In the genomic region with DNA sequence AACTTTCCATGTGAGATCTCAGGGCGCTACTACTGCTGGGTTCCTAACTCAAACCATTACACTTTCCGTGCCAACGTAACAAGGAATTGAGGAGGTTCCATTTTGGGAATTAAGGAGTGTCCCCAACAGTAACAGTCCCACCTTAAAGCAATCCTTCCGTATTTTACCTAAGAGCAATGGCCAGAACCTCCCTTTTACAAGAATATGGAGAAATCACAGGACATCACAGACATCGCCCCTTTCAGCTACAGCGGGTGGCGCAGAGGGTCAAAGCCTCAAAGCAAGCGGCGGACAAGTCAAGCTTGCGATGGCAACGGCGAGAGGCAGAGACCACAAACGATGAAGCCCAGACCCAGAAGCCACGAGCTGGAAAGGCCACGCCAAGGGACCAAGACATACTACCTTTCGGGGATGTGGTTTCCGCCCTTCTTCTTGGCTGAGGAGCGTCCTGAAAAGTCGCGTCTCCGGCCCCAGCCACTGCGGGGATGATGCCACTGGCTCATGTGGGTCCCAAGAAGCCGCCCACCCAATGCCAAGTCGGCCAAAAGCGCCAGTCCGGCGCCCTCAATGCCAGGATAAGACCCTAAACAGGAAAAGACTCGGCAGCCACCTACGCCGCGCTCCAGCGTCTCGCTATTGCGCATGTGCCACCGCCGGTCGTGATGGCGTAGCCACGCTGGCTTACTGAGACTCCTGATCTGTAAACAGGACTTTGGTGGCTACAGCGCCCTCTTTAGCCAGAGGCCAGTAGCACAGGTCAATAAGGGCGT, we compare ENCODE assay signal across 8 cellular contexts. TPM values are rescaled to one million over a fixed set of nuclear protein-coding genes. Genes with fewer than 3 reads are reported as not detected.
A peak's percentile ranks its signal among the peaks of the same experiment; 100 is the strongest.
DNase-seq lines count a peak whose midpoint lies in the region; ATAC-seq, FAIRE-seq and TF ChIP-seq lines count a peak whose summit lies in the region.

TSS of gene DUSP11 (minus strand) at position 632 of the 770 bp plus-strand sequence. CDS start at position 503, 129 bp downstream.

- POLR2A ChIA-PET in HepG2 (lab: Yijun Ruan, JAX) = interaction anchor here (0.8 to 0.9 kb wide), 3 partner anchors 42 to 49 kb away, joined by 3 to 5 read pairs (median 3); partner anchors contain the start of genes STAMBP and TPRKB

- no peaks in the 10 kb centered on the region for H3K9me3 ChIP-seq in HepG2 (ENCODE audit: low read length)

- no peaks in the 10 kb centered on the region; a peak in 1 of 5 replicates for H3K27me3 ChIP-seq in HepG2 (ENCODE audit: control insufficient read depth in 1 of 2, insufficient read depth in 2 of 2, low read length in 2 of 2)

- no peaks in the 10 kb centered on the region for H4K20me1 ChIP-seq in HepG2 (ENCODE audit: insufficient read depth, low read length)

- ATAC-seq in GM19324 (IDR thresholded peaks at IDR 0.05; ENCODE audit: low FRiP score, unreplicated experiment) (peak; percentile 99), HG03520 (IDR thresholded peaks at IDR 0.05; ENCODE audit: unreplicated experiment) (peak; percentile 95), HepG2 (peak; percentile 97)

- peak within 1 kb of the TSS; percentile 73 for H3K27ac ChIP-seq in HepG2 (ENCODE audit: extremely low read length, insufficient read depth, low read length)

- peak; percentile 21 to 38; a peak in 1 of 4 replicates for TF ChIP-seq EP300 in HepG2 (IDR thresholded peaks at IDR 0.05; ENCODE audit: low read depth in 2 of 2, low read length in 2 of 2)
- TF ChIP-seq EP300 in HepG2 (CRISPR knock-in tag; IDR thresholded peaks at IDR 0.05; ENCODE audit: borderline replicate concordance) = no peak

- TF ChIP-seq POLR2A in HepG2 (IDR thresholded peaks at IDR 0.05; ENCODE audit: insufficient read depth in 1 of 2, low read depth in 2 of 2, low read length in 2 of 2) = peak; percentile 85 to 98

- intact Hi-C loops in HepG2 (cut with micrococcal nuclease; ENCODE audit: unreplicated experiment) = no loop called here

- H3K9ac ChIP-seq in HepG2 (ENCODE audit: insufficient read depth, low read depth, low read length) = peak within 1 kb of the TSS; percentile 95

- H3K36me3 ChIP-seq in HepG2 (replicated peaks in 1 of 2; ENCODE audit: control insufficient read depth in 1 of 2, insufficient read depth in 2 of 2, low read length in 2 of 2) = peaks cover 5 to 21% of the 10 kb centered on the region in 2 experiments

- peak within 1 kb of the TSS; percentile 91 to 99 (median 92) for H3K4me3 ChIP-seq in HepG2 (replicated peaks in 1 of 3; ENCODE audit: insufficient read depth in 1 of 3, low read depth in 2 of 3, low read length in 3 of 3)

- H3K79me2 ChIP-seq in HepG2 (ENCODE audit: insufficient read depth, low read length) = peaks cover 23% of the 10 kb centered on the region

- in situ Hi-C loops in HepG2 (cut with HindIII; ENCODE audit: extremely low pct_ligation_motif_present, low pct_unique_long_range_greater_than_20kb) = no loop called here

- WGBS in HepG2 (ENCODE audit: low lambda C conversion rate) = 2% methylated on average over 14 of the region's 41 CpGs

- peak within 1 kb of the TSS; percentile 57 for H2AFZ ChIP-seq in HepG2 (ENCODE audit: low read length)

- peak; percentile 65 for TF ChIP-seq RAD21 in HepG2 (CRISPR knock-in tag; IDR thresholded peaks at IDR 0.05)

- peak; percentile 40 to 93 (median 89) for DNase-seq in C1 segment of cervical spinal cord (lab: John Stamatoyannopoulos, UW)
- peak; percentile 89 for DNase-seq in NCI-H69 (lab: John Stamatoyannopoulos, UW)
- peak; percentile 97 for DNase-seq in activated CD4-positive, alpha-beta T cell treated with anti-CD3 and anti-CD28 coated beads, Interleukin-2, amount 50 U/mL, for 1 hour
- DNase-seq in dermis blood vessel endothelial cell = peak; percentile 96
- DNase-seq in HepG2 (ENCODE audit: low spot score) = peak; percentile 96
- DNase-seq in stimulated activated CD4-positive, alpha-beta T cell treated with anti-CD3 and anti-CD28 coated beads, Interleukin-4, amount 100 ng/mL, for 24 hours = peak; percentile 98

- BruUV-seq in HepG2 (replicated peaks; lab: Mats Ljungman, UMichigan) = TSS peak; percentile 58

- CTCF ChIA-PET in HepG2 (lab: Yijun Ruan, JAX; ENCODE audit: low intra/inter-chr PET ratio, low total read pairs) = no interaction called here

- peak; percentile 97 for TF ChIP-seq CTCF in HepG2 (CRISPR knock-in tag; IDR thresholded peaks at IDR 0.05)

- H3K4me2 ChIP-seq in HepG2 (ENCODE audit: low read depth, low read length) = peak within 1 kb of the TSS; percentile 69

- FAIRE-seq in HepG2 (lab: Jason Lieb, UNC) = peak; percentile 78

- H3K4me1 ChIP-seq in HepG2 (ENCODE audit: insufficient read depth, low read length) = peaks cover 30% of the 10 kb centered on the region

TF ChIP-seq in HepG2, 621 proteins besides CTCF, POLR2A, EP300 and RAD21 (continues in another document):
- TF ChIP-seq IRX3 (CRISPR knock-in tag; IDR thresholded peaks at IDR 0.05; ENCODE audit: borderline replicate concordance, low read depth) = peak; percentile 85; the same call in 1 of the 2 replicates
- TF ChIP-seq ZFP90 (CRISPR knock-in tag; IDR thresholded peaks at IDR 0.05; ENCODE audit: borderline replicate concordance) = peak; percentile 72; the same call in 1 of the 2 replicates
- peak; percentile 75 for TF ChIP-seq CBX1 (IDR thresholded peaks at IDR 0.05; ENCODE audit: low read depth)
- TF ChIP-seq NFYB (CRISPR knock-in tag; IDR thresholded peaks at IDR 0.05) = 0 out of 2 replicates have a peak, but pooled peaks have one; percentile 30
- TF ChIP-seq TBX2 (CRISPR knock-in tag; IDR thresholded peaks at IDR 0.05; ENCODE audit: borderline replicate concordance) = no peak
- TF ChIP-seq, protein P1, sequence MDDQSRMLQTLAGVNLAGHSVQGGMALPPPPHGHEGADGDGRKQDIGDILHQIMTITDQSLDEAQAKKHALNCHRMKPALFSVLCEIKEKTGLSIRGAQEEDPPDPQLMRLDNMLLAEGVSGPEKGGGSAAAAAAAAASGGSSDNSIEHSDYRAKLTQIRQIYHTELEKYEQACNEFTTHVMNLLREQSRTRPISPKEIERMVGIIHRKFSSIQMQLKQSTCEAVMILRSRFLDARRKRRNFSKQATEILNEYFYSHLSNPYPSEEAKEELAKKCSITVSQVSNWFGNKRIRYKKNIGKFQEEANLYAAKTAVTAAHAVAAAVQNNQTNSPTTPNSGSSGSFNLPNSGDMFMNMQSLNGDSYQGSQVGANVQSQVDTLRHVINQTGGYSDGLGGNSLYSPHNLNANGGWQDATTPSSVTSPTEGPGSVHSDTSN (CRISPR knock-in tag; IDR thresholded peaks at IDR 0.05; ENCODE audit: borderline replicate concordance) = no peak
- TF ChIP-seq RBFOX2 (IDR thresholded peaks at IDR 0.05; ENCODE audit: low read depth, low read length) = peak; percentile 83
- TF ChIP-seq KMT2B (CRISPR knock-in tag; IDR thresholded peaks at IDR 0.05) = peak; percentile 74
- TF ChIP-seq DNMT1 (CRISPR knock-in tag; IDR thresholded peaks at IDR 0.05) = 0 out of 2 replicates have a peak, but pooled peaks have one; percentile 65
- TF ChIP-seq ZMYM2 (CRISPR knock-in tag; IDR thresholded peaks at IDR 0.05) = 0 out of 2 replicates have a peak, but pooled peaks have one; percentile 62
- 0 out of 2 replicates have a peak, but pooled peaks have one; percentile 45 for TF ChIP-seq ZFP37 (CRISPR knock-in tag; IDR thresholded peaks at IDR 0.05; ENCODE audit: borderline replicate concordance)
- peak; percentile 95 for TF ChIP-seq ZNF350 (CRISPR knock-in tag; IDR thresholded peaks at IDR 0.05; ENCODE audit: borderline replicate concordance, low read depth)
- 0 out of 2 replicates have a peak, but pooled peaks have one; percentile 61 for TF ChIP-seq ZNF17 (CRISPR knock-in tag; IDR thresholded peaks at IDR 0.05)
- TF ChIP-seq SALL2 (CRISPR knock-in tag; IDR thresholded peaks at IDR 0.05) = peak; percentile 63; the same call in 1 of the 2 replicates
- no peak for TF ChIP-seq SMARCC2 (IDR thresholded peaks at IDR 0.05)
- TF ChIP-seq AKAP8 (CRISPR knock-in tag; IDR thresholded peaks at IDR 0.05) = 0 out of 2 replicates have a peak, but pooled peaks have one; percentile 66
- TF ChIP-seq ZNF562 (CRISPR knock-in tag; IDR thresholded peaks at IDR 0.05; ENCODE audit: borderline replicate concordance) = no peak
- peak; percentile 92 for TF ChIP-seq ZNF781 (CRISPR knock-in tag; IDR thresholded peaks at IDR 0.05; ENCODE audit: borderline replicate concordance, not compliant biosample characterization)
- peak; percentile 54; the same call in 1 of the 2 replicates for TF ChIP-seq SMAD3 (CRISPR knock-in tag; IDR thresholded peaks at IDR 0.05)
- peak; percentile 71; the same call in 1 of the 2 replicates for TF ChIP-seq SAFB2 (CRISPR knock-in tag; IDR thresholded peaks at IDR 0.05; ENCODE audit: borderline replicate concordance, low read depth)
- TF ChIP-seq HMGA1 (CRISPR knock-in tag; conservative IDR thresholded peaks at IDR 0.05) = no peak
- no peak for TF ChIP-seq HOXA9 (CRISPR knock-in tag; IDR thresholded peaks at IDR 0.05; ENCODE audit: borderline replicate concordance)
- TF ChIP-seq SMC3 (IDR thresholded peaks at IDR 0.05; ENCODE audit: low read length) = peak; percentile 52

RNA-seq across cellular contexts. Expression of gene DUSP11, which starts in this region (rescaled TPM):
- 23.9 and 34.2 TPM in 2 replicates for total RNA-seq in dermis blood vessel endothelial cell
- total RNA-seq in HepG2 (2016; rRNA removed; fragmentation: Illumina TruSeq; extraction: Trizol) = 36.2 and 48.9 TPM in 2 replicates
- 7.5 and 8.8 TPM in 2 replicates for total RNA-seq in HepG2 (2016; cell fraction: cytosol; rRNA removed; fragmentation: Illumina TruSeq; extraction: Trizol; ENCODE audit: low read depth)
- 35.4 and 51.7 TPM in 2 replicates for total RNA-seq in HepG2 (2016; cell fraction: insoluble cytoplasmic fraction; rRNA removed; fragmentation: Illumina TruSeq; extraction: Trizol)
- total RNA-seq in HepG2 (2016; cell fraction: membrane; rRNA removed; fragmentation: Illumina TruSeq; extraction: Trizol) = 11.1 and 14.7 TPM in 2 replicates
- total RNA-seq in HepG2 (2016; cell fraction: nucleus; rRNA removed; fragmentation: Illumina TruSeq; extraction: Trizol) = 21.8 and 22.7 TPM in 2 replicates
- 23.1 and 30.5 TPM in 2 replicates for polyA plus RNA-seq in HepG2 (2011; rRNA removed)
- 16.4 and 22.8 TPM in 2 replicates for polyA plus RNA-seq in HepG2 (2011; cell fraction: cytosol; rRNA removed)
- 8.3 and 8.7 TPM in 2 replicates for polyA plus RNA-seq in HepG2 (2011; cell fraction: nucleus; rRNA removed)
- polyA plus RNA-seq in HepG2 (2012) = 19.3 and 22.5 TPM in 2 replicates
- polyA plus RNA-seq in HepG2 (2016; cell fraction: cytosol; fragmentation: Illumina TruSeq; extraction: Trizol; ENCODE audit: low read depth) = 3.0 and 3.8 TPM in 2 replicates
- 55.6 and 64.2 TPM in 2 replicates for polyA plus RNA-seq in HepG2 (2016; cell fraction: insoluble cytoplasmic fraction; fragmentation: Illumina TruSeq; extraction: Trizol; ENCODE audit: low read depth)
- polyA plus RNA-seq in HepG2 (2016; cell fraction: membrane; fragmentation: Illumina TruSeq; extraction: Trizol; ENCODE audit: low read depth) = 5.9 and 7.0 TPM in 2 replicates
- 21.6 and 23.0 TPM in 2 replicates for polyA plus RNA-seq in HepG2 (2016; cell fraction: nucleus; fragmentation: Illumina TruSeq; extraction: Trizol; ENCODE audit: insufficient read depth, low read depth)
- polyA minus RNA-seq in HepG2 (2011; rRNA and poly(A)+ RNA removed; ENCODE audit: low replicate concordance) = 7.5 and 8.0 TPM in 2 replicates
- 10.1 and 13.7 TPM in 2 replicates for polyA minus RNA-seq in HepG2 (2011; cell fraction: cytosol; rRNA and poly(A)+ RNA removed)
- polyA minus RNA-seq in HepG2 (2011; cell fraction: nucleus; rRNA and poly(A)+ RNA removed) = 37.3 and 39.3 TPM in 2 replicates

Comparison
In these comparisons a context has a peak if more than half of its experiments do, and no peak if none do; other contexts are left out.
1. Peak in every context shown above with its lines: DNase-seq, ATAC-seq, H3K4me3 ChIP-seq and H3K27ac ChIP-seq.